Comparison of ENCODE assay signal across 1 cellular context in genomic region chr4:184843984-184844554, GRCh38.
TF ChIP-seq lines count a peak whose summit lies in the region.

No MANE protein-coding gene starts in this region.

TF ChIP-seq in K562, 482 proteins besides CTCF, POLR2A, EP300 and RAD21 (continued from another document and continues in another):
- TF ChIP-seq, protein P1, sequence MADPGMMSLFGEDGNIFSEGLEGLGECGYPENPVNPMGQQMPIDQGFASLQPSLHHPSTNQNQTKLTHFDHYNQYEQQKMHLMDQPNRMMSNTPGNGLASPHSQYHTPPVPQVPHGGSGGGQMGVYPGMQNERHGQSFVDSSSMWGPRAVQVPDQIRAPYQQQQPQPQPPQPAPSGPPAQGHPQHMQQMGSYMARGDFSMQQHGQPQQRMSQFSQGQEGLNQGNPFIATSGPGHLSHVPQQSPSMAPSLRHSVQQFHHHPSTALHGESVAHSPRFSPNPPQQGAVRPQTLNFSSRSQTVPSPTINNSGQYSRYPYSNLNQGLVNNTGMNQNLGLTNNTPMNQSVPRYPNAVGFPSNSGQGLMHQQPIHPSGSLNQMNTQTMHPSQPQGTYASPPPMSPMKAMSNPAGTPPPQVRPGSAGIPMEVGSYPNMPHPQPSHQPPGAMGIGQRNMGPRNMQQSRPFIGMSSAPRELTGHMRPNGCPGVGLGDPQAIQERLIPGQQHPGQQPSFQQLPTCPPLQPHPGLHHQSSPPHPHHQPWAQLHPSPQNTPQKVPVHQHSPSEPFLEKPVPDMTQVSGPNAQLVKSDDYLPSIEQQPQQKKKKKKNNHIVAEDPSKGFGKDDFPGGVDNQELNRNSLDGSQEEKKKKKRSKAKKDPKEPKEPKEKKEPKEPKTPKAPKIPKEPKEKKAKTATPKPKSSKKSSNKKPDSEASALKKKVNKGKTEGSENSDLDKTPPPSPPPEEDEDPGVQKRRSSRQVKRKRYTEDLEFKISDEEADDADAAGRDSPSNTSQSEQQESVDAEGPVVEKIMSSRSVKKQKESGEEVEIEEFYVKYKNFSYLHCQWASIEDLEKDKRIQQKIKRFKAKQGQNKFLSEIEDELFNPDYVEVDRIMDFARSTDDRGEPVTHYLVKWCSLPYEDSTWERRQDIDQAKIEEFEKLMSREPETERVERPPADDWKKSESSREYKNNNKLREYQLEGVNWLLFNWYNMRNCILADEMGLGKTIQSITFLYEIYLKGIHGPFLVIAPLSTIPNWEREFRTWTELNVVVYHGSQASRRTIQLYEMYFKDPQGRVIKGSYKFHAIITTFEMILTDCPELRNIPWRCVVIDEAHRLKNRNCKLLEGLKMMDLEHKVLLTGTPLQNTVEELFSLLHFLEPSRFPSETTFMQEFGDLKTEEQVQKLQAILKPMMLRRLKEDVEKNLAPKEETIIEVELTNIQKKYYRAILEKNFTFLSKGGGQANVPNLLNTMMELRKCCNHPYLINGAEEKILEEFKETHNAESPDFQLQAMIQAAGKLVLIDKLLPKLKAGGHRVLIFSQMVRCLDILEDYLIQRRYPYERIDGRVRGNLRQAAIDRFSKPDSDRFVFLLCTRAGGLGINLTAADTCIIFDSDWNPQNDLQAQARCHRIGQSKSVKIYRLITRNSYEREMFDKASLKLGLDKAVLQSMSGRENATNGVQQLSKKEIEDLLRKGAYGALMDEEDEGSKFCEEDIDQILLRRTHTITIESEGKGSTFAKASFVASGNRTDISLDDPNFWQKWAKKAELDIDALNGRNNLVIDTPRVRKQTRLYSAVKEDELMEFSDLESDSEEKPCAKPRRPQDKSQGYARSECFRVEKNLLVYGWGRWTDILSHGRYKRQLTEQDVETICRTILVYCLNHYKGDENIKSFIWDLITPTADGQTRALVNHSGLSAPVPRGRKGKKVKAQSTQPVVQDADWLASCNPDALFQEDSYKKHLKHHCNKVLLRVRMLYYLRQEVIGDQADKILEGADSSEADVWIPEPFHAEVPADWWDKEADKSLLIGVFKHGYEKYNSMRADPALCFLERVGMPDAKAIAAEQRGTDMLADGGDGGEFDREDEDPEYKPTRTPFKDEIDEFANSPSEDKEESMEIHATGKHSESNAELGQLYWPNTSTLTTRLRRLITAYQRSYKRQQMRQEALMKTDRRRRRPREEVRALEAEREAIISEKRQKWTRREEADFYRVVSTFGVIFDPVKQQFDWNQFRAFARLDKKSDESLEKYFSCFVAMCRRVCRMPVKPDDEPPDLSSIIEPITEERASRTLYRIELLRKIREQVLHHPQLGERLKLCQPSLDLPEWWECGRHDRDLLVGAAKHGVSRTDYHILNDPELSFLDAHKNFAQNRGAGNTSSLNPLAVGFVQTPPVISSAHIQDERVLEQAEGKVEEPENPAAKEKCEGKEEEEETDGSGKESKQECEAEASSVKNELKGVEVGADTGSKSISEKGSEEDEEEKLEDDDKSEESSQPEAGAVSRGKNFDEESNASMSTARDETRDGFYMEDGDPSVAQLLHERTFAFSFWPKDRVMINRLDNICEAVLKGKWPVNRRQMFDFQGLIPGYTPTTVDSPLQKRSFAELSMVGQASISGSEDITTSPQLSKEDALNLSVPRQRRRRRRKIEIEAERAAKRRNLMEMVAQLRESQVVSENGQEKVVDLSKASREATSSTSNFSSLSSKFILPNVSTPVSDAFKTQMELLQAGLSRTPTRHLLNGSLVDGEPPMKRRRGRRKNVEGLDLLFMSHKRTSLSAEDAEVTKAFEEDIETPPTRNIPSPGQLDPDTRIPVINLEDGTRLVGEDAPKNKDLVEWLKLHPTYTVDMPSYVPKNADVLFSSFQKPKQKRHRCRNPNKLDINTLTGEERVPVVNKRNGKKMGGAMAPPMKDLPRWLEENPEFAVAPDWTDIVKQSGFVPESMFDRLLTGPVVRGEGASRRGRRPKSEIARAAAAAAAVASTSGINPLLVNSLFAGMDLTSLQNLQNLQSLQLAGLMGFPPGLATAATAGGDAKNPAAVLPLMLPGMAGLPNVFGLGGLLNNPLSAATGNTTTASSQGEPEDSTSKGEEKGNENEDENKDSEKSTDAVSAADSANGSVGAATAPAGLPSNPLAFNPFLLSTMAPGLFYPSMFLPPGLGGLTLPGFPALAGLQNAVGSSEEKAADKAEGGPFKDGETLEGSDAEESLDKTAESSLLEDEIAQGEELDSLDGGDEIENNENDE (IDR thresholded peaks at IDR 0.05; ENCODE audit: low read depth, low read length): no peak
- TF ChIP-seq ZNF316 (IDR thresholded peaks at IDR 0.05) (peak; percentile 90), ZNF583 (CRISPR knock-in tag; IDR thresholded peaks at IDR 0.05) (no peak), KLF1 (tag; IDR thresholded peaks at IDR 0.05) (no peak), ZNF644 (tag; IDR thresholded peaks at IDR 0.05; ENCODE audit: low read depth) (peak; percentile 71), NONO (IDR thresholded peaks at IDR 0.05; ENCODE audit: low read depth in 2 of 2, low read length in 1 of 2) (no peak), PHTF2 (CRISPR knock-in tag; IDR thresholded peaks at IDR 0.05) (no peak), FOXJ2 (tag; IDR thresholded peaks at IDR 0.05) (no peak), PML (IDR thresholded peaks at IDR 0.05; ENCODE audit: low read length) (peak; percentile 20; the same call in 1 of the 2 replicates), RBM25 (IDR thresholded peaks at IDR 0.05; ENCODE audit: low read depth, low read length, severe bottlenecking) (no peak), POLR2H (tag; IDR thresholded peaks at IDR 0.05; ENCODE audit: low read depth) (peak; percentile 61; the same call in 1 of the 2 replicates), ZFX (CRISPR knock-in tag; IDR thresholded peaks at IDR 0.05) (peak; percentile 73), KAT7 (CRISPR knock-in tag; IDR thresholded peaks at IDR 0.05; ENCODE audit: borderline replicate concordance) (0 out of 2 replicates have a peak, but pooled peaks have one; percentile 45), SMARCA5 (IDR thresholded peaks at IDR 0.05) (no peak), THRA (IDR thresholded peaks at IDR 0.05) (no peak), ZNF146 (CRISPR knock-in tag; IDR thresholded peaks at IDR 0.05; ENCODE audit: unreplicated experiment) (no peak), CTCFL (IDR thresholded peaks at IDR 0.05; ENCODE audit: borderline replicate concordance, insufficient read depth, low read depth, low read length, poor library complexity, severe bottlenecking) (no peak), NCOR1 (IDR thresholded peaks at IDR 0.05) (peak; percentile 62; the same call in 1 of the 2 replicates), CREB1 (IDR thresholded peaks at IDR 0.05) (peak; percentile 77; the same call in 1 of the 2 replicates), CREB1 (CRISPR knock-in tag; IDR thresholded peaks at IDR 0.05) (peak; percentile 77; the same call in 1 of the 2 replicates), NR2C1 (IDR thresholded peaks at IDR 0.05) (peak; percentile 88), NR2C1 (tag; IDR thresholded peaks at IDR 0.05) (peak; percentile 91), GTF2E2 (tag; IDR thresholded peaks at IDR 0.05) (0 out of 2 replicates have a peak, but pooled peaks have one; percentile 27), JUNB (CRISPR knock-in tag; conservative IDR thresholded peaks at IDR 0.05) (no peak), ZNF395 (CRISPR knock-in tag; IDR thresholded peaks at IDR 0.05) (no peak; the same call in 1 of the 2 replicates), NR0B1 (IDR thresholded peaks at IDR 0.05; ENCODE audit: partially characterized antibody) (no peak), CBFA2T2 (conservative IDR thresholded peaks at IDR 0.05) (peak; percentile 36; the same call in 1 of the 2 replicates), RUNX1 (IDR thresholded peaks at IDR 0.05; ENCODE audit: low read depth) (no peak)
- TF ChIP-seq, protein P2, sequence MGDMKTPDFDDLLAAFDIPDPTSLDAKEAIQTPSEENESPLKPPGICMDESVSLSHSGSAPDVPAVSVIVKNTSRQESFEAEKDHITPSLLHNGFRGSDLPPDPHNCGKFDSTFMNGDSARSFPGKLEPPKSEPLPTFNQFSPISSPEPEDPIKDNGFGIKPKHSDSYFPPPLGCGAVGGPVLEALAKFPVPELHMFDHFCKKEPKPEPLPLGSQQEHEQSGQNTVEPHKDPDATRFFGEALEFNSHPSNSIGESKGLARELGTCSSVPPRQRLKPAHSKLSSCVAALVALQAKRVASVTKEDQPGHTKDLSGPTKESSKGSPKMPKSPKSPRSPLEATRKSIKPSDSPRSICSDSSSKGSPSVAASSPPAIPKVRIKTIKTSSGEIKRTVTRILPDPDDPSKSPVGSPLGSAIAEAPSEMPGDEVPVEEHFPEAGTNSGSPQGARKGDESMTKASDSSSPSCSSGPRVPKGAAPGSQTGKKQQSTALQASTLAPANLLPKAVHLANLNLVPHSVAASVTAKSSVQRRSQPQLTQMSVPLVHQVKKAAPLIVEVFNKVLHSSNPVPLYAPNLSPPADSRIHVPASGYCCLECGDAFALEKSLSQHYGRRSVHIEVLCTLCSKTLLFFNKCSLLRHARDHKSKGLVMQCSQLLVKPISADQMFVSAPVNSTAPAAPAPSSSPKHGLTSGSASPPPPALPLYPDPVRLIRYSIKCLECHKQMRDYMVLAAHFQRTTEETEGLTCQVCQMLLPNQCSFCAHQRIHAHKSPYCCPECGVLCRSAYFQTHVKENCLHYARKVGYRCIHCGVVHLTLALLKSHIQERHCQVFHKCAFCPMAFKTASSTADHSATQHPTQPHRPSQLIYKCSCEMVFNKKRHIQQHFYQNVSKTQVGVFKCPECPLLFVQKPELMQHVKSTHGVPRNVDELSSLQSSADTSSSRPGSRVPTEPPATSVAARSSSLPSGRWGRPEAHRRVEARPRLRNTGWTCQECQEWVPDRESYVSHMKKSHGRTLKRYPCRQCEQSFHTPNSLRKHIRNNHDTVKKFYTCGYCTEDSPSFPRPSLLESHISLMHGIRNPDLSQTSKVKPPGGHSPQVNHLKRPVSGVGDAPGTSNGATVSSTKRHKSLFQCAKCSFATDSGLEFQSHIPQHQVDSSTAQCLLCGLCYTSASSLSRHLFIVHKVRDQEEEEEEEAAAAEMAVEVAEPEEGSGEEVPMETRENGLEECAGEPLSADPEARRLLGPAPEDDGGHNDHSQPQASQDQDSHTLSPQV (IDR thresholded peaks at IDR 0.05): peak; percentile 49; the same call in 1 of the 2 replicates
- TF ChIP-seq, protein P3, sequence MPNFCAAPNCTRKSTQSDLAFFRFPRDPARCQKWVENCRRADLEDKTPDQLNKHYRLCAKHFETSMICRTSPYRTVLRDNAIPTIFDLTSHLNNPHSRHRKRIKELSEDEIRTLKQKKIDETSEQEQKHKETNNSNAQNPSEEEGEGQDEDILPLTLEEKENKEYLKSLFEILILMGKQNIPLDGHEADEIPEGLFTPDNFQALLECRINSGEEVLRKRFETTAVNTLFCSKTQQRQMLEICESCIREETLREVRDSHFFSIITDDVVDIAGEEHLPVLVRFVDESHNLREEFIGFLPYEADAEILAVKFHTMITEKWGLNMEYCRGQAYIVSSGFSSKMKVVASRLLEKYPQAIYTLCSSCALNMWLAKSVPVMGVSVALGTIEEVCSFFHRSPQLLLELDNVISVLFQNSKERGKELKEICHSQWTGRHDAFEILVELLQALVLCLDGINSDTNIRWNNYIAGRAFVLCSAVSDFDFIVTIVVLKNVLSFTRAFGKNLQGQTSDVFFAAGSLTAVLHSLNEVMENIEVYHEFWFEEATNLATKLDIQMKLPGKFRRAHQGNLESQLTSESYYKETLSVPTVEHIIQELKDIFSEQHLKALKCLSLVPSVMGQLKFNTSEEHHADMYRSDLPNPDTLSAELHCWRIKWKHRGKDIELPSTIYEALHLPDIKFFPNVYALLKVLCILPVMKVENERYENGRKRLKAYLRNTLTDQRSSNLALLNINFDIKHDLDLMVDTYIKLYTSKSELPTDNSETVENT (CRISPR knock-in tag; IDR thresholded peaks at IDR 0.05): no peak
- TF ChIP-seq, protein P4, sequence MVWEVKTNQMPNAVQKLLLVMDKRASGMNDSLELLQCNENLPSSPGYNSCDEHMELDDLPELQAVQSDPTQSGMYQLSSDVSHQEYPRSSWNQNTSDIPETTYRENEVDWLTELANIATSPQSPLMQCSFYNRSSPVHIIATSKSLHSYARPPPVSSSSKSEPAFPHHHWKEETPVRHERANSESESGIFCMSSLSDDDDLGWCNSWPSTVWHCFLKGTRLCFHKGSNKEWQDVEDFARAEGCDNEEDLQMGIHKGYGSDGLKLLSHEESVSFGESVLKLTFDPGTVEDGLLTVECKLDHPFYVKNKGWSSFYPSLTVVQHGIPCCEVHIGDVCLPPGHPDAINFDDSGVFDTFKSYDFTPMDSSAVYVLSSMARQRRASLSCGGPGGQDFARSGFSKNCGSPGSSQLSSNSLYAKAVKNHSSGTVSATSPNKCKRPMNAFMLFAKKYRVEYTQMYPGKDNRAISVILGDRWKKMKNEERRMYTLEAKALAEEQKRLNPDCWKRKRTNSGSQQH (CRISPR knock-in tag; IDR thresholded peaks at IDR 0.05): no peak
